ENCODE assay signal across 8 cellular contexts in the genomic region with DNA sequence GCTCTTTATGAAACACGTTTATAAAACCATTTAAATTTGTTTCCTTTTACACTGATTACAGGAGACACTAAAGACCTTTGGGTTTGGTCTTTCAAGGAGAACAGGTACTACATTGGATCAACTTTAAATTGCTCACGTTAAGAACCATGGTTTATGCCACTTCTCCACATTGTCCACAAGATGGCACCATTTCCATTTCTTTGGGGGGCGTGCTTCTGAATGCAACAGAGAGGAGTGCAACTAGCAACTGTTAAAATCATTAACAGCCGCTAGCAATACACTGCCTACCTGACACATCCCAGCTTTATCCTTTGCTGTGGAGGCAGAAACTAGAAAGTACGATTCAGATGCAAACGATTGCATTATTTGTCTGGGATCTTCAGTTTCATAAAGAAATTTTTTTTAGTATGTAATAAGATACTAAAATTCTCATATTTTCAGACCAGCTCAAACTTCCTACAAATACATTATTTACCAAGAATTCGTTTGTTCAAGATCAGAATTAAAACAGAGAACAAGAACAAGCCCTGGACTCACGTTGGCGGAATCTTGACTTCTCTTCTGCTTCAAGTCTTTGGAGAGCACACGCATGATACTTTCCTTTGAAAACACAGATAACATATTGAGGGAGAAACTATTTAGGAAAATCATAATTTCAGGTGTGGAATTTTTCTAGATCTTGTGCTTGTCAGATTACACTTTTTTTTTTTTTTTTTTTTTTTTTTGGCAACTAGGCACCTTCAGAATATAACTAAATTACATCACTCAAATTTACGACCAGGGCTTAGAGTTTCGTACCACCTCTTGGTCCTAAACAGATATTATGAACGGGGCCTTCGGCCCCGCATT. TPM values are rescaled to one million over a fixed set of nuclear protein-coding genes. Genes with fewer than 3 reads are reported as not detected.
A peak's percentile ranks its signal among the peaks of the same experiment; 100 is the strongest.
DNase-seq lines count a peak whose midpoint lies in the region; ATAC-seq, FAIRE-seq and TF ChIP-seq lines count a peak whose summit lies in the region.

No MANE protein-coding gene starts in this region.

- FAIRE-seq in HTR-8/SVneo (lab: Jason Lieb, UNC) = peak; percentile 9

- TF ChIP-seq CTCF in endothelial cell (IDR thresholded peaks at IDR 0.05; ENCODE audit: unreplicated experiment) = peak; percentile 85

- peaks cover 14% of the 10 kb centered on the region for H3K4me1 Mint-ChIP-seq in endothelial cell (ENCODE audit: unreplicated experiment)

- no peak overlapping the region for H3K27ac Mint-ChIP-seq in endothelial cell (ENCODE audit: unreplicated experiment)

- ATAC-seq in GM21423 (IDR thresholded peaks at IDR 0.05; ENCODE audit: unreplicated experiment) = peak; percentile 69

- DNase-seq in DMS 273 (lab: John Stamatoyannopoulos, UW; ENCODE audit: unreplicated experiment) (peak; percentile 94), HTR-8/SVneo (ENCODE audit: insufficient read length, low spot score) (peak; percentile 77), NK-92 (lab: John Stamatoyannopoulos, UW; ENCODE audit: unreplicated experiment) (peak; percentile 13), endothelial cell (ENCODE audit: low spot score) (peak; percentile 50), mucosa of gallbladder (ENCODE audit: low spot score) (peak; percentile 64)
- DNase-seq in activated CD8-positive, alpha-beta memory T cell treated with anti-CD3 and anti-CD28 coated beads for 48 hours (ENCODE audit: low read depth in 2 of 3, low spot score in 2 of 3) = peak in 2 of 3 experiments; percentile 19 to 33
- peak; percentile 38 for DNase-seq in stimulated activated naive CD4-positive, alpha-beta T cell treated with Interleukin-2 at 50 U/mL for 16 hours (lab: John Stamatoyannopoulos, UW)

- peaks cover 13% of the 10 kb centered on the region for H3K27me3 Mint-ChIP-seq in endothelial cell (ENCODE audit: unreplicated experiment)

- no peaks in the 10 kb centered on the region for H3K9me3 Mint-ChIP-seq in endothelial cell (ENCODE audit: unreplicated experiment)

- peak overlapping the region; percentile 80 for H3K4me3 Mint-ChIP-seq in endothelial cell (ENCODE audit: unreplicated experiment)

- H3K36me3 Mint-ChIP-seq in endothelial cell (ENCODE audit: low read depth, unreplicated experiment) = no peaks in the 10 kb centered on the region

RNA-seq across cellular contexts. Expression of gene CDC20B, which starts 0.7 kb away (rescaled TPM):
- not detected for total RNA-seq in endothelial cell (ENCODE audit: unreplicated experiment)
- total RNA-seq in mucosa of gallbladder = 0.20 TPM

RNA-seq across cellular contexts. Expression of gene GPX8, which starts 12.3 kb away (rescaled TPM):
- 40.9 TPM for total RNA-seq in endothelial cell (ENCODE audit: unreplicated experiment)
- 26.8 TPM for total RNA-seq in mucosa of gallbladder

RNA-seq across cellular contexts. Expression of gene MCIDAS, which starts 54.8 kb away (rescaled TPM):
- total RNA-seq in endothelial cell (ENCODE audit: unreplicated experiment) (not detected), mucosa of gallbladder (0.92 TPM)

Comparison
In these comparisons a context has a peak if more than half of its experiments do, and no peak if none do; other contexts are left out.
1. Peak in every context shown above with its lines: DNase-seq and ATAC-seq.
2. DNase-seq: peak in every context shown above with its lines; median percentile 94 in DMS 273; 77 in HTR-8/SVneo; 64 in mucosa of gallbladder; 50 in endothelial cell; 38 in stimulated activated naive CD4-positive, alpha-beta T cell treated with Interleukin-2 at 50 U/mL for 16 hours; 26 in activated CD8-positive, alpha-beta memory T cell treated with anti-CD3 and anti-CD28 coated beads for 48 hours; 13 in NK-92.